Comparison of ENCODE assay signal across 9 cellular contexts in the genomic region with DNA sequence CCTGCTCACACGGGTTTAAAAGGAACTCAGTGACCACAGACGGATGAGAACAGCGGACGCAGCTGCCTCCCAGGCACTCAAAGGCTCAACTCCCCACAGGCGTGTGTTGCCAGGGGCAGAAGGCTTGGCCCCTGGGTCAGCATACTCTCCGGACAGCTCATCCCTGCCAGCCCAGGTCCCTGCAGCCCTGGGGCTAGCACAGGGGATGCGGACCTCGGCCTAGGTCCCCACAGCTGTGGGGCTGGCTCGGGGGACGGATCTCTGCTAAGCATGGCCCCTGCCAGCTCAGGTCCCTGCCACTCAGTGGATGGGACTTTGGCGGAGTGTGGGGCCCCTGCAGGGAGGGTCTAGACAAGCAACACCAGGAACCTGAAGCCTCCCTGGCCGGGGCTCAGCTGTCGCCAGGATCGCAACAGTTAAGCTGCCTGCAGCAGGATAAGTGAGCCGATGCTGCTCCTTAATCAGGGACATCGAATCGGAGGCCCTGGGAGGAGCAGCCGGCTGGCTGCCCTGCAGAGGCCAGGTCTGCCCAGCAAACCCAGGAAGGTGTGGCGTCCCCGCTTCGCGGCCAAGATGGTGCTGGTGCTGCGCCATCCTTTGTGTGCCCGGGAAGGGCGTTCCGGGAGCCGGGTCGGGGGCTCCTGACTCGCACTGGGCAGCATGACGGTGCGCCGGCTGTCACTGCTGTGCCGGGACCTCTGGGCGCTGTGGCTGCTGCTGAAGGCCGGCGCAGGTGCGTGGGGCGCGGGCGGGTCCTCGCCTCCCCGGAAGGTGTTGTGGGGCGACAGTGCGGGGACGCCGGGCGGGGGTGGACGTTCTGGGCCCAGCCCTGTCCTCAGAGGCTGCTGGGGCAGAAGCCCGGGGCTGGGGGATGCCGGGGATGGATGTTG. TPM values are rescaled to one million over a fixed set of nuclear protein-coding genes. Genes with fewer than 3 reads are reported as not detected.
DNase-seq lines count a peak whose midpoint lies in the region; FAIRE-seq and TF ChIP-seq lines count a peak whose summit lies in the region.
"Had no signal": no experiment of that assay in that cellular context is flagged by ENCODE, and none has a peak within 500 bp of the region (broad histone marks: within the 10 kb centered on the region; RNA-seq: fewer than 3 reads in every experiment).

No MANE protein-coding gene starts in this region.

- H3K36me3 ChIP-seq in urinary bladder (ENCODE audit: insufficient read depth): no peaks in the 10 kb centered on the region

- 12% methylated on average over 50 of the region's 50 CpGs for WGBS in urinary bladder

- FAIRE-seq in H54 (lab: Jason Lieb, UNC): no peak
- FAIRE-seq: keratinocyte had no signal

- no peaks in the 10 kb centered on the region for H3K4me1 ChIP-seq in urinary bladder (ENCODE audit: insufficient read depth)

- H3K27ac ChIP-seq in urinary bladder (ENCODE audit: low read depth): no peak overlapping the region

- DNase-seq in A172 (ENCODE audit: low spot score) (peak; percentile 17), NCI-H1092 (lab: John Stamatoyannopoulos, UW) (peak; percentile 87), amygdala (lab: John Stamatoyannopoulos, UW) (peak in 50 of 56 donors; percentile 13 to 77 (median 57)), medulla oblongata (ENCODE audit: extremely low spot score) (peak; percentile 75), H54 (ENCODE audit: insufficient read length, low spot score) (no peak), HPDE6-E6E7 (ENCODE audit: extremely low spot score) (no peak)
- DNase-seq in activated CD8-positive, alpha-beta memory T cell treated with anti-CD3 and anti-CD28 coated beads for 24 hours: no peak

- no peak for TF ChIP-seq POLR2A in H54 (IDR thresholded peaks at IDR 0.05; ENCODE audit: low read depth, low read length)

- peak overlapping the region; percentile 9 for H3K4me3 ChIP-seq in urinary bladder (ENCODE audit: low read depth, low read length)

RNA-seq across cellular contexts. Expression of a gene that starts 32.5 kb away (rescaled TPM):
- total RNA-seq in A172 (2014; rRNA removed; shearing (Covaris generic)): 12.4 and 14.1 TPM in 2 replicates
- 15.3 TPM for total RNA-seq in urinary bladder
- 31.7 TPM for polyA plus RNA-seq in urinary bladder

Comparison
In these comparisons a context has a peak if more than half of its experiments do, and no peak if none do; other contexts are left out.
1. DNase-seq: peak in A172 (single experiment), NCI-H1092 (single experiment), amygdala (50 of 56) and medulla oblongata (single experiment); none in H54 (single experiment), HPDE6-E6E7 (single experiment) and activated CD8-positive, alpha-beta memory T cell treated with anti-CD3 and anti-CD28 coated beads for 24 hours (single experiment).